In the genomic region with DNA sequence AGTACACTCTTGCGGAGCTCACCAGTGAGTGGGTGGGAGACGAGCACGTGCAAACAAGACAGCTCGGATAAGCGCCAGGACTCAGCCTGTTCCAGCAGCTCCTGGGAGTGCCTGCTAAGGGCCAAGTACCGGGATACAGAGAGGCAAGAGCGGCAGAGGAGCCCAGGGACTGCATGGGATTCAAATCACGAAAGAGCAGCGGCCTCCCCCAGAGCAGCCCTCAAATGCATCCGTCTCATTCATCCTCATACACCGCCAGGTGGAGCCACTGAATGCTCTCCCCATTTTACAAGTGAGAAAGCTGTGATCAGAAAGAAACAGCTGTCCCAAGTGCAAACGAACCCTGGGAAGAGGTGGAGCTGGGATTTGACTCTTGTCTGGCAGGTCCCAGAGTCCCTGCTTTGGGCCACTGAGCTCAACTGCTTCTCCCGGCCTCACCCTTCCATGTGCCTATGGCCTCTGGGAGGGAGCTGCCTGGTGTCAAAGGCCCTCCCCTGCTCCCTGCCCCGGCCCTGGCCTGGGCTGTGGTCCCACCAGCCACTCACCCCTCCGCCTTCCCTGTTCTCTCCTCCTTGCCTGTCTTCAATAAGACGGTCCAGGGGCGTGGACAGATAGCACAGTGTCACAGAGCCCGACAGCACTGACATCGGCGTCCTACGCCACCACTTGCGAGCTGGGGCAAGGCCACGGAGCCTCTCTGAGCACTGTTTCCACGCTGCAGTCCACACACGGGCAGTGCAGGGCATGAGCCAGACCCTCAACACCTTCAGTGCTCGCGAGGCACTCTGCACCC, we compare ENCODE assay signal across 1 cellular context.
A peak's percentile ranks its signal among the peaks of the same experiment; 100 is the strongest.
TF ChIP-seq lines count a peak whose summit lies in the region.

No MANE protein-coding gene starts in this region.

TF ChIP-seq in WTC11, 78 proteins besides CTCF, POLR2A, EP300 and RAD21 (continued from another document):
- TF ChIP-seq AR (CRISPR knock-in tag; IDR thresholded peaks at IDR 0.05), result no peak
- 0 out of 2 replicates have a peak, but pooled peaks have one; percentile 27 for TF ChIP-seq MAX (CRISPR knock-in tag; IDR thresholded peaks at IDR 0.05)
- TF ChIP-seq, protein P1, sequence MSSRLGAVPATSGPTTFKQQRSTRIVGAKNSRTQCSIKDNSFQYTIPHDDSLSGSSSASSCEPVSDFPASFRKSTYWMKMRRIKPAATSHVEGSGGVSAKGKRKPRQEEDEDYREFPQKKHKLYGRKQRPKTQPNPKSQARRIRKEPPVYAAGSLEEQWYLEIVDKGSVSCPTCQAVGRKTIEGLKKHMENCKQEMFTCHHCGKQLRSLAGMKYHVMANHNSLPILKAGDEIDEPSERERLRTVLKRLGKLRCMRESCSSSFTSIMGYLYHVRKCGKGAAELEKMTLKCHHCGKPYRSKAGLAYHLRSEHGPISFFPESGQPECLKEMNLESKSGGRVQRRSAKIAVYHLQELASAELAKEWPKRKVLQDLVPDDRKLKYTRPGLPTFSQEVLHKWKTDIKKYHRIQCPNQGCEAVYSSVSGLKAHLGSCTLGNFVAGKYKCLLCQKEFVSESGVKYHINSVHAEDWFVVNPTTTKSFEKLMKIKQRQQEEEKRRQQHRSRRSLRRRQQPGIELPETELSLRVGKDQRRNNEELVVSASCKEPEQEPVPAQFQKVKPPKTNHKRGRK (CRISPR knock-in tag; IDR thresholded peaks at IDR 0.05; ENCODE audit: borderline replicate concordance), result no peak
- TF ChIP-seq HMGA2 (CRISPR knock-in tag; IDR thresholded peaks at IDR 0.05), result no peak
- TF ChIP-seq SMAD4 (CRISPR knock-in tag; IDR thresholded peaks at IDR 0.05), result no peak
TF ChIP-seq in WTC11: peak in this region for 2.
